Comparison of ENCODE assay signal across 11 cellular contexts in the genomic region with DNA sequence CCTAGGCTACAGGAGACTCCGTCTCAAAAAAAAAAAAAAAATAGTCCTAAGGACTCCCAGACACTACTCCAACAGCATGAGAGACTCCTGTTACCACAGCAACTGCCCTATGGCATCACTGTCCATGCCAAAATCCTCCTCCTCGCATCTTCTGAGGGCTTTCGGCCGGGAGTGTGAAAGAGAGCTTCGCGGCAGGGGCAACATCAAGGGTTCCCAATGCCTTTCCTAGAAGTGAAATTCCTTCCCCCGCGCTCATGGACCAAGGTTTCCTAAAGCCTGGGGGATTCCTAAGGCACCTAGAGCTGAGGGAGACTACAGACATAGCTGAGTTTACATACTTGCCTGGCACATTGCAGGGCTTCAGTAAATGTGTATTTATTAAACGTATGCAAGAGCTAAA.
"Had no signal": no experiment of that assay in that cellular context is flagged by ENCODE, and none has a peak within 500 bp of the region (broad histone marks: within the 10 kb centered on the region; RNA-seq: fewer than 3 reads in every experiment).

No MANE protein-coding gene starts in this region.

- DNase-seq: activated effector memory CD4-positive, alpha-beta T cell treated with Interleukin-2 at 50 U/mL for 16 hours; activated T-cell treated with anti-CD3 and anti-CD28 coated beads, Interleukin-2, amount 50 U/mL, for 24 hours; amygdala; foreskin melanocyte; heart right ventricle; kidney; left ventricle myocardium superior had no signal

- H3K9me3 ChIP-seq: vagina had no signal

- H3K27ac ChIP-seq: dorsolateral prefrontal cortex, heart right ventricle, right atrium auricular region, skin epidermis, vagina had no signal

- H3K27me3 ChIP-seq: heart right ventricle, right atrium auricular region, vagina had no signal

- H3K36me3 ChIP-seq: heart right ventricle, right atrium auricular region, vagina had no signal

- H3K4me1 ChIP-seq: right atrium auricular region, vagina had no signal

- FAIRE-seq: kidney had no signal

- H3K4me3 ChIP-seq: heart right ventricle, right atrium auricular region, skin epidermis, vagina had no signal

- ATAC-seq: heart right ventricle, left ventricle myocardium superior had no signal
